Comparison of ENCODE assay signal across 2 cellular contexts in the genomic region with DNA sequence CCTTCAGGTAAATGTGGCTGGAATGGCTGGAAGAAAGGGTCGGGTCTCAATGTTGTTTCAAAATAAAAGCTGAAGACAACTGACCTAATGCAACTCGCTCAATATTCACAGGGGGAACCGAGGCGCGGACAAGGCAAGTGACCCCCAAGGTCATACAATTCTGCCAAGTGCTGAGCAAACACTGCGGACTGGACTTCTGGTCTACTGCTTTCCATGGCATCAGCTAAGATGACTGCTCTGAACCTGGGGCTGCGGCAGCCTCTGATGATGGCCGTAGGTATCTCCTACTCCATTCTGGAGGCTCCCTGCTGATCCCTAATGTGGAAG.
TF ChIP-seq lines count a peak whose summit lies in the region.

No MANE protein-coding gene starts in this region.

TF ChIP-seq in H1, 55 proteins besides CTCF, POLR2A, EP300 and RAD21:
- no peak for TF ChIP-seq ZNF274 (IDR thresholded peaks at IDR 0.05; ENCODE audit: borderline replicate concordance, extremely low read depth, low read length)

TF ChIP-seq in GM23338, 12 proteins besides CTCF, POLR2A, EP300 and RAD21:
- TF ChIP-seq EZH2phosphoT487 (IDR thresholded peaks at IDR 0.05; ENCODE audit: unreplicated experiment) (no peak), STAT1 (IDR thresholded peaks at IDR 0.05; ENCODE audit: unreplicated experiment) (no peak), EZH2 (IDR thresholded peaks at IDR 0.05; ENCODE audit: low read depth, unreplicated experiment) (no peak), ZNF114 (CRISPR knock-in tag; IDR thresholded peaks at IDR 0.05) (no peak), POLR2AphosphoS5 (IDR thresholded peaks at IDR 0.05; ENCODE audit: low read depth) (no peak), NANOG (IDR thresholded peaks at IDR 0.05; ENCODE audit: borderline replicate concordance) (no peak), CREB1 (CRISPR knock-in tag; IDR thresholded peaks at IDR 0.05; ENCODE audit: low read depth) (no peak), JUNB (IDR thresholded peaks at IDR 0.05; ENCODE audit: unreplicated experiment) (no peak), ZNF331 (CRISPR knock-in tag; IDR thresholded peaks at IDR 0.05; ENCODE audit: low read depth) (no peak)
- TF ChIP-seq, protein P1, sequence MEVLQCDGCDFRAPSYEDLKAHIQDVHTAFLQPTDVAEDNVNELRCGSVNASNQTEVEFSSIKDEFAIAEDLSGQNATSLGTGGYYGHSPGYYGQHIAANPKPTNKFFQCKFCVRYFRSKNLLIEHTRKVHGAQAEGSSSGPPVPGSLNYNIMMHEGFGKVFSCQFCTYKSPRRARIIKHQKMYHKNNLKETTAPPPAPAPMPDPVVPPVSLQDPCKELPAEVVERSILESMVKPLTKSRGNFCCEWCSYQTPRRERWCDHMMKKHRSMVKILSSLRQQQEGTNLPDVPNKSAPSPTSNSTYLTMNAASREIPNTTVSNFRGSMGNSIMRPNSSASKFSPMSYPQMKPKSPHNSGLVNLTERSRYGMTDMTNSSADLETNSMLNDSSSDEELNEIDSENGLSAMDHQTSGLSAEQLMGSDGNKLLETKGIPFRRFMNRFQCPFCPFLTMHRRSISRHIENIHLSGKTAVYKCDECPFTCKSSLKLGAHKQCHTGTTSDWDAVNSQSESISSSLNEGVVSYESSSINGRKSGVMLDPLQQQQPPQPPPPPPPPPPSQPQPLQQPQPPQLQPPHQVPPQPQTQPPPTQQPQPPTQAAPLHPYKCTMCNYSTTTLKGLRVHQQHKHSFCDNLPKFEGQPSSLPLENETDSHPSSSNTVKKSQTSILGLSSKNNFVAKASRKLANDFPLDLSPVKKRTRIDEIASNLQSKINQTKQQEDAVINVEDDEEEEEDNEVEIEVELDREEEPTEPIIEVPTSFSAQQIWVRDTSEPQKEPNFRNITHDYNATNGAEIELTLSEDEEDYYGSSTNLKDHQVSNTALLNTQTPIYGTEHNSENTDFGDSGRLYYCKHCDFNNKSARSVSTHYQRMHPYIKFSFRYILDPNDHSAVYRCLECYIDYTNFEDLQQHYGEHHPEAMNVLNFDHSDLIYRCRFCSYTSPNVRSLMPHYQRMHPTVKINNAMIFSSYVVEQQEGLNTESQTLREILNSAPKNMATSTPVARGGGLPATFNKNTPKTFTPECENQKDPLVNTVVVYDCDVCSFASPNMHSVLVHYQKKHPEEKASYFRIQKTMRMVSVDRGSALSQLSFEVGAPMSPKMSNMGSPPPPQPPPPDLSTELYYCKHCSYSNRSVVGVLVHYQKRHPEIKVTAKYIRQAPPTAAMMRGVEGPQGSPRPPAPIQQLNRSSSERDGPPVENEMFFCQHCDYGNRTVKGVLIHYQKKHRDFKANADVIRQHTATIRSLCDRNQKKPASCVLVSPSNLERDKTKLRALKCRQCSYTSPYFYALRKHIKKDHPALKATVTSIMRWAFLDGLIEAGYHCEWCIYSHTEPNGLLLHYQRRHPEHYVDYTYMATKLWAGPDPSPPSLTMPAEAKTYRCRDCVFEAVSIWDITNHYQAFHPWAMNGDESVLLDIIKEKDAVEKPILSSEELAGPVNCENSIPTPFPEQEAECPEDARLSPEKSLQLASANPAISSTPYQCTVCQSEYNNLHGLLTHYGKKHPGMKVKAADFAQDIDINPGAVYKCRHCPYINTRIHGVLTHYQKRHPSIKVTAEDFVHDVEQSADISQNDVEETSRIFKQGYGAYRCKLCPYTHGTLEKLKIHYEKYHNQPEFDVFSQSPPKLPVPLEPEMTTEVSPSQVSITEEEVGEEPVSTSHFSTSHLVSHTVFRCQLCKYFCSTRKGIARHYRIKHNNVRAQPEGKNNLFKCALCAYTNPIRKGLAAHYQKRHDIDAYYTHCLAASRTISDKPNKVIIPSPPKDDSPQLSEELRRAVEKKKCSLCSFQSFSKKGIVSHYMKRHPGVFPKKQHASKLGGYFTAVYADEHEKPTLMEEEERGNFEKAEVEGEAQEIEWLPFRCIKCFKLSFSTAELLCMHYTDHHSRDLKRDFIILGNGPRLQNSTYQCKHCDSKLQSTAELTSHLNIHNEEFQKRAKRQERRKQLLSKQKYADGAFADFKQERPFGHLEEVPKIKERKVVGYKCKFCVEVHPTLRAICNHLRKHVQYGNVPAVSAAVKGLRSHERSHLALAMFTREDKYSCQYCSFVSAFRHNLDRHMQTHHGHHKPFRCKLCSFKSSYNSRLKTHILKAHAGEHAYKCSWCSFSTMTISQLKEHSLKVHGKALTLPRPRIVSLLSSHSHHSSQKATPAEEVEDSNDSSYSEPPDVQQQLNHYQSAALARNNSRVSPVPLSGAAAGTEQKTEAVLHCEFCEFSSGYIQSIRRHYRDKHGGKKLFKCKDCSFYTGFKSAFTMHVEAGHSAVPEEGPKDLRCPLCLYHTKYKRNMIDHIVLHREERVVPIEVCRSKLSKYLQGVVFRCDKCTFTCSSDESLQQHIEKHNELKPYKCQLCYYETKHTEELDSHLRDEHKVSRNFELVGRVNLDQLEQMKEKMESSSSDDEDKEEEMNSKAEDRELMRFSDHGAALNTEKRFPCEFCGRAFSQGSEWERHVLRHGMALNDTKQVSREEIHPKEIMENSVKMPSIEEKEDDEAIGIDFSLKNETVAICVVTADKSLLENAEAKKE (CRISPR knock-in tag; IDR thresholded peaks at IDR 0.05): no peak
- TF ChIP-seq, protein P2, sequence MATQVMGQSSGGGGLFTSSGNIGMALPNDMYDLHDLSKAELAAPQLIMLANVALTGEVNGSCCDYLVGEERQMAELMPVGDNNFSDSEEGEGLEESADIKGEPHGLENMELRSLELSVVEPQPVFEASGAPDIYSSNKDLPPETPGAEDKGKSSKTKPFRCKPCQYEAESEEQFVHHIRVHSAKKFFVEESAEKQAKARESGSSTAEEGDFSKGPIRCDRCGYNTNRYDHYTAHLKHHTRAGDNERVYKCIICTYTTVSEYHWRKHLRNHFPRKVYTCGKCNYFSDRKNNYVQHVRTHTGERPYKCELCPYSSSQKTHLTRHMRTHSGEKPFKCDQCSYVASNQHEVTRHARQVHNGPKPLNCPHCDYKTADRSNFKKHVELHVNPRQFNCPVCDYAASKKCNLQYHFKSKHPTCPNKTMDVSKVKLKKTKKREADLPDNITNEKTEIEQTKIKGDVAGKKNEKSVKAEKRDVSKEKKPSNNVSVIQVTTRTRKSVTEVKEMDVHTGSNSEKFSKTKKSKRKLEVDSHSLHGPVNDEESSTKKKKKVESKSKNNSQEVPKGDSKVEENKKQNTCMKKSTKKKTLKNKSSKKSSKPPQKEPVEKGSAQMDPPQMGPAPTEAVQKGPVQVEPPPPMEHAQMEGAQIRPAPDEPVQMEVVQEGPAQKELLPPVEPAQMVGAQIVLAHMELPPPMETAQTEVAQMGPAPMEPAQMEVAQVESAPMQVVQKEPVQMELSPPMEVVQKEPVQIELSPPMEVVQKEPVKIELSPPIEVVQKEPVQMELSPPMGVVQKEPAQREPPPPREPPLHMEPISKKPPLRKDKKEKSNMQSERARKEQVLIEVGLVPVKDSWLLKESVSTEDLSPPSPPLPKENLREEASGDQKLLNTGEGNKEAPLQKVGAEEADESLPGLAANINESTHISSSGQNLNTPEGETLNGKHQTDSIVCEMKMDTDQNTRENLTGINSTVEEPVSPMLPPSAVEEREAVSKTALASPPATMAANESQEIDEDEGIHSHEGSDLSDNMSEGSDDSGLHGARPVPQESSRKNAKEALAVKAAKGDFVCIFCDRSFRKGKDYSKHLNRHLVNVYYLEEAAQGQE (IDR thresholded peaks at IDR 0.05; ENCODE audit: unreplicated experiment): no peak
- TF ChIP-seq, protein P3, sequence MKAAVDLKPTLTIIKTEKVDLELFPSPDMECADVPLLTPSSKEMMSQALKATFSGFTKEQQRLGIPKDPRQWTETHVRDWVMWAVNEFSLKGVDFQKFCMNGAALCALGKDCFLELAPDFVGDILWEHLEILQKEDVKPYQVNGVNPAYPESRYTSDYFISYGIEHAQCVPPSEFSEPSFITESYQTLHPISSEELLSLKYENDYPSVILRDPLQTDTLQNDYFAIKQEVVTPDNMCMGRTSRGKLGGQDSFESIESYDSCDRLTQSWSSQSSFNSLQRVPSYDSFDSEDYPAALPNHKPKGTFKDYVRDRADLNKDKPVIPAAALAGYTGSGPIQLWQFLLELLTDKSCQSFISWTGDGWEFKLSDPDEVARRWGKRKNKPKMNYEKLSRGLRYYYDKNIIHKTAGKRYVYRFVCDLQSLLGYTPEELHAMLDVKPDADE (IDR thresholded peaks at IDR 0.05): no peak
TF ChIP-seq in GM23338: peak in this region for 0.
